ENCODE assay signal across 9 cellular contexts in the genomic region with DNA sequence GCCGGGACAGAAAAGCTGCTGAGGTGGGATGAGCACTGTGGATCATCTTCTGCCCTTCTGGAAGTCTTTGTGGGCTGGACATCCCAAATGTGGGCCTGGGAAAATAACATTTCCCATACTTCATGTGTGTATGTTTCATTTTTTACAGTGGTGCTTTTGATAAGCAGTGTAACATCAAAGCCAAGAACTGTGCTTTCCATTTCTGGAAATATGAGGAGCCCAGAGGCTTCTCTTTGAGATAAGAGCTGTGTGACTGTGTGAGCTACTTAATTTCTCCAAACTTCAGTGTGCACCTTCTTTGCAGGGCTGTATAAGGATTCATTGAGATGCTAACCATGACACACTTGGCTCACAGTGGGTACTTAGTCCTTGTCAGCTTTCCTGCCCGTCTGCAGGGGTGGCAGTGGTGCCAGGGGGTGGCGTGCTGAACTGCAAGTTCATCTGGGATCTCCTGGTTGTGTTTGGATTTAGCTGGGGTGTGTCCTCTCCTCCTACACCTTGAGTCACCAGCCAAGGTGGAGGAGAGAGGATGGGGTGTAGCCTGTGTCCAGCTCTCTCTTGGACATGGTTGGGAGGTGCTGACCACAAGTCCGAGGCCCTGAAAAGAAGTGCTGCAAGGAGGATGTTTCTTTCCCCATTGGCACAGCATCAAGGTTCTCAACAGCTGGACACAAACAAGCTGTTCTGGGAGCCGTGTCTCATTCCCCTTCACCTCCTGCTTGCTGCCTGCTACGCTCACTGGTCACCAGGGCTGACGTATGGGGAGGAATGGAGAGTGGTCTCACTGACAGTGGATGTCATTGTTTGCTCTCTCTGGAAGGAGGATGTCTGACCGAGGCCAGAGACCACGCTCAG.
A peak's percentile ranks its signal among the peaks of the same experiment; 100 is the strongest.
DNase-seq lines count a peak whose midpoint lies in the region; ATAC-seq and TF ChIP-seq lines count a peak whose summit lies in the region.
"Had no signal": no experiment of that assay in that cellular context is flagged by ENCODE, and none has a peak within 500 bp of the region (broad histone marks: within the 10 kb centered on the region; RNA-seq: fewer than 3 reads in every experiment).

No MANE protein-coding gene starts in this region.

- no peaks in the 10 kb centered on the region for H3K9me3 ChIP-seq in left ventricle myocardium inferior (replicated peaks)

- peak; percentile 74 for DNase-seq in ELR (ENCODE audit: low read depth)
- no peak for DNase-seq in left ventricle myocardium inferior
- no peak for DNase-seq in activated naive CD4-positive, alpha-beta T cell treated with anti-CD3 and anti-CD28 coated beads, Interleukin-2, amount 50 U/mL, for 72 hours (ENCODE audit: low spot score in 2 of 2)
- no peak for DNase-seq in SIG-M5 (lab: John Stamatoyannopoulos, UW)
- DNase-seq in epidermal melanocyte (ENCODE audit: insufficient read length, low spot score) = no peak
- no peak for DNase-seq in NCI-H187 treated with DMSO at 0.1 percent for 48 hours (lab: John Stamatoyannopoulos, UW)
- DNase-seq: activated T-cell treated with anti-CD3 and anti-CD28 coated beads for 4 hours had no signal

- peak overlapping the region; percentile 31 for H3K27ac ChIP-seq in adipose tissue (ENCODE audit: low read depth, low read length)
- H3K27ac ChIP-seq in left ventricle myocardium inferior (replicated peaks) = peak overlapping the region; percentile 53
- H3K27ac ChIP-seq in rectal smooth muscle tissue (ENCODE audit: low read depth, low read length) = peak overlapping the region; percentile 71

- intact Hi-C loops in left ventricle myocardium inferior (cut with micrococcal nuclease) = no loop called here

- TF ChIP-seq CTCF in left ventricle myocardium inferior (IDR thresholded peaks at IDR 0.05; ENCODE audit: borderline replicate concordance) = no peak

- no peaks in the 10 kb centered on the region for H3K36me3 Mint-ChIP-seq in activated naive CD4-positive, alpha-beta T cell treated with anti-CD3 and anti-CD28 coated beads, Interleukin-2, amount 50 U/mL, for 72 hours

- H3K9ac ChIP-seq in rectal smooth muscle tissue (ENCODE audit: low read length) = no peak overlapping the region

- H3K4me1 ChIP-seq in left ventricle myocardium inferior (peaks cover 76% of the 10 kb centered on the region), rectal smooth muscle tissue (ENCODE audit: control insufficient read depth, insufficient read depth, low read length) (peaks cover 30% of the 10 kb centered on the region)

- H3K27me3 ChIP-seq in left ventricle myocardium inferior (ENCODE audit: low read depth) = no peaks in the 10 kb centered on the region
- no peaks in the 10 kb centered on the region for H3K27me3 ChIP-seq in rectal smooth muscle tissue (ENCODE audit: control insufficient read depth, insufficient read depth, low read length)

- H3K4me3 ChIP-seq in left ventricle myocardium inferior = no peak overlapping the region
- H3K4me3 ChIP-seq in rectal smooth muscle tissue (ENCODE audit: low read length) = no peak overlapping the region

- WGBS in adipose tissue, 3 donors = 59 to 83% (median 59%) methylated on average over 9 of the region's 9 CpGs

- no peaks in the 10 kb centered on the region for H3K9me3 Mint-ChIP-seq in activated naive CD4-positive, alpha-beta T cell treated with anti-CD3 and anti-CD28 coated beads, Interleukin-2, amount 50 U/mL, for 72 hours

- no peak for ATAC-seq in activated naive CD4-positive, alpha-beta T cell treated with anti-CD3 and anti-CD28 coated beads, Interleukin-2, amount 50 U/mL, for 72 hours

- H3K36me3 ChIP-seq in left ventricle myocardium inferior = no peaks in the 10 kb centered on the region
- H3K36me3 ChIP-seq in rectal smooth muscle tissue (ENCODE audit: control insufficient read depth, insufficient read depth, low read length) = no peaks in the 10 kb centered on the region

- H3K27ac Mint-ChIP-seq in activated naive CD4-positive, alpha-beta T cell treated with anti-CD3 and anti-CD28 coated beads, Interleukin-2, amount 50 U/mL, for 72 hours = no peak overlapping the region
